ENCODE assay signal across 8 cellular contexts in genomic region chr2:43219383-43220228, GRCh38. TPM values are rescaled to one million over a fixed set of nuclear protein-coding genes. Genes with fewer than 3 reads are reported as not detected.
A peak's percentile ranks its signal among the peaks of the same experiment; 100 is the strongest.
DNase-seq lines count a peak whose midpoint lies in the region; ATAC-seq and TF ChIP-seq lines count a peak whose summit lies in the region.

No MANE protein-coding gene starts in this region.

- H3K9ac ChIP-seq in SK-N-MC (ENCODE audit: insufficient read length): peak overlapping the region; percentile 65

- H3K27ac ChIP-seq in SK-N-MC (peak overlapping the region; percentile 96), ovary (peak overlapping the region; percentile 73 to 90), tibial nerve (peak overlapping the region; percentile 88 to 100 (median 100))

- TF ChIP-seq POLR2A in ovary (IDR thresholded peaks at IDR 0.05): peak; percentile 31
- TF ChIP-seq POLR2A in tibial nerve (IDR thresholded peaks at IDR 0.05): peak in 1 of 2 donors; percentile 61

- TF ChIP-seq CTCF in glutamatergic neuron (IDR thresholded peaks at IDR 0.05; ENCODE audit: partially characterized antibody, unreplicated experiment) (no peak), ovary (IDR thresholded peaks at IDR 0.05) (no peak), tibial nerve (IDR thresholded peaks at IDR 0.05) (peak in 1 of 5 experiments; percentile 24)

- no peaks in the 10 kb centered on the region for H3K9me3 ChIP-seq in SK-N-MC (ENCODE audit: low read depth, low read length)
- H3K9me3 ChIP-seq in ovary: no peaks in the 10 kb centered on the region
- H3K9me3 ChIP-seq in tibial nerve: no peaks in the 10 kb centered on the region

- peaks cover 6% of the 10 kb centered on the region for H3K9me3 Mint-ChIP-seq in glutamatergic neuron (ENCODE audit: unreplicated experiment)

- H3K4me3 ChIP-seq in SK-N-MC (peak overlapping the region; percentile 65), ovary (peak overlapping the region; percentile 35), tibial nerve (peak overlapping the region; percentile 24 to 96 (median 68))

- H3K27ac Mint-ChIP-seq in glutamatergic neuron (ENCODE audit: unreplicated experiment): peak overlapping the region; percentile 62

- TF ChIP-seq EP300 in ovary (IDR thresholded peaks at IDR 0.05) (no peak), tibial nerve (IDR thresholded peaks at IDR 0.05) (peak in 1 of 2 donors; percentile 85)

- H3K4me1 Mint-ChIP-seq in glutamatergic neuron (ENCODE audit: low read depth, unreplicated experiment): peaks cover 29% of the 10 kb centered on the region

- ATAC-seq in GM21515 (IDR thresholded peaks at IDR 0.05; ENCODE audit: unreplicated experiment): peak; percentile 56

- H3K36me3 ChIP-seq in SK-N-MC (ENCODE audit: insufficient read depth, low read length): peaks cover 7% of the 10 kb centered on the region; the same call in 1 of the 2 replicates
- H3K36me3 ChIP-seq in ovary: no peaks in the 10 kb centered on the region
- peaks cover 7 to 21% (median 13%) of the 10 kb centered on the region in 3 donors for H3K36me3 ChIP-seq in tibial nerve

- peak overlapping the region; percentile 67 for H3K4me3 Mint-ChIP-seq in glutamatergic neuron (ENCODE audit: unreplicated experiment)

- no peaks in the 10 kb centered on the region for H3K27me3 ChIP-seq in ovary
- no peaks in the 10 kb centered on the region for H3K27me3 ChIP-seq in tibial nerve

- no peaks in the 10 kb centered on the region for H3K36me3 Mint-ChIP-seq in glutamatergic neuron (ENCODE audit: unreplicated experiment)

- H3K4me1 ChIP-seq in ovary (ENCODE audit: insufficient read depth) (peaks cover 27% of the 10 kb centered on the region), tibial nerve (peaks cover 0 to 55% (median 46%) of the 10 kb centered on the region in 4 donors)

- peak; percentile 46 for DNase-seq in DMS153 treated with DMSO at 0.1 percent for 48 hours (lab: John Stamatoyannopoulos, UW; ENCODE audit: unreplicated experiment)
- DNase-seq in HuH-7 (ENCODE audit: low spot score): peak; percentile 51
- DNase-seq in SK-N-MC (ENCODE audit: low read depth, low spot score): no peak
- peak; percentile 63 for DNase-seq in activated naive CD4-positive, alpha-beta T cell treated with anti-CD3 and anti-CD28 coated beads, Interleukin-2, amount 50 U/mL, for 16 hours
- DNase-seq in glutamatergic neuron: no peak
- peak; percentile 80 to 88 (median 84) for DNase-seq in ovary
- peak; percentile 67 to 72 for DNase-seq in tibial nerve (ENCODE audit: low spot score in 2 of 2)

- peaks cover 6% of the 10 kb centered on the region for H3K27me3 Mint-ChIP-seq in glutamatergic neuron (ENCODE audit: unreplicated experiment)

- intact Hi-C loops in ovary (cut with DNase I): loop anchor here (2.0 to 10.0 kb wide), 8 partner anchors 42 to 365 kb away; no protein-coding TSS in a partner anchor

- WGBS in ovary, 3 donors: 2 to 4% (median 4%) methylated on average over 35 of the region's 35 CpGs
- 2 to 3% methylated on average over 34 to 35 of the region's 35 CpGs for WGBS in tibial nerve, 2 donors

RNA-seq across cellular contexts. Expression of gene ZFP36L2, which starts 6.8 kb away (rescaled TPM):
- 0.88 TPM for total RNA-seq in glutamatergic neuron (ENCODE audit: unreplicated experiment)
- 100 to 1,000 TPM; 115 to 369 (median 254) TPM for total RNA-seq in ovary
- 100 to 1,000 TPM; 162 to 169 TPM for polyA plus RNA-seq in ovary
- 100 to 1,000 TPM in 3 of 4 donors, 10 to 100 TPM in 1; 90.0 to 141 (median 116) TPM for total RNA-seq in tibial nerve

Comparison
In these comparisons a context has a peak if more than half of its experiments do, and no peak if none do; other contexts are left out.
1. DNase-seq: peak in DMS153 treated with DMSO at 0.1 percent for 48 hours (single experiment), HuH-7 (single experiment), activated naive CD4-positive, alpha-beta T cell treated with anti-CD3 and anti-CD28 coated beads, Interleukin-2, amount 50 U/mL, for 16 hours (single experiment), ovary (5 of 5) and tibial nerve (2 of 2); none in SK-N-MC (single experiment) and glutamatergic neuron (single experiment).
2. RNA of gene ZFP36L2, which starts 6.8 kb away (total RNA-seq): 115 to 369 TPM in ovary and 90.0 to 141 TPM in tibial nerve; 0.88 TPM in glutamatergic neuron (single experiment); every median in the first group is over 10 times any median in the second.
3. Peak in every context shown above with its lines, with median percentiles within 50 percentile points of each other: H3K27ac ChIP-seq and H3K4me3 ChIP-seq.